Comparison of ENCODE assay signal across 8 cellular contexts in the genomic region with DNA sequence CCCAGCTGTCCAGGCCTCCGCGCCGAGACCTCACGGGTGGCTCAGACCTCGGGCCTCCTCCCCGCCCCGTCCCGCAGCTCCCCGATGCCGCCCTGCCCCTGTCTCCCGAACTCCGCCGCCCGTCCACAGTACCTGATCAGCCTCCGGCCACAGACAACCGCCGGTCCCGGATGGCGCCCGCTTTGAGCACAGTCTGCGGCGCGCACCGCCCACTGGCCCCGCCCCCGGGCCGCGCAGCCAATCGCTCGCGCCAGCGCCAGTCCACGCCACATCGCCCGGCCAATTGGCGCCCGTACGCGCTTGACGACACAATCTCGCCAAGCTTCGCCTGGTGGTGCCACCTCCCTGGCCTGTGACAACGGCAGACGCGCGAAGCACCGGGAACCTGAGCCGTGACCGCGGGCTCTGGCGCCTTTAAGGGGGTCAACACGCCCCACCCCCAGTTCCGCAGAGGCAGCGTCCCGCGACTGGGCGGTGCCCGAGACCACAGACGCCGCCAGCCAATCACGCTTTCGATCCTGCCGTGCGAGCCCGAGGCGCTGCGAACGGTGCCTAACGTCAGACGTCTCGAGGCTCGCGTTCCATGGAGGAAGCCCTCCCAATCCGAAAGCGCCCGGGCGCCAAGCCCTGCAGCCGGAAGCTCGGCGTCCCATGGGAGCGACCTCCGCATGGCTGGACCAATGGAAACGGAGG.
DNase-seq lines count a peak whose midpoint lies in the region; ATAC-seq and TF ChIP-seq lines count a peak whose summit lies in the region.

A gene (minus strand): TSS at position 388 of the 693 bp plus-strand sequence. CDS start 116 bp downstream, at position 272.

- H3K36me3 ChIP-seq in BLaER1: peaks cover 32% of the 10 kb centered on the region

- H3K4me2 ChIP-seq in BLaER1: peak within 1 kb of the TSS; percentile 87

- H3K4me1 ChIP-seq in BLaER1: peaks cover 66% of the 10 kb centered on the region

- TF ChIP-seq CTCF in choroid plexus epithelial cell (conservative IDR thresholded peaks at IDR 0.05; ENCODE audit: low read depth, low read length): no peak

- H4K20me1 ChIP-seq in BLaER1: peaks cover 72% of the 10 kb centered on the region

- DNase-seq in NCI-H524 treated with DMSO at 0.1 percent for 48 hours (lab: John Stamatoyannopoulos, UW) (peak; percentile 66), choroid plexus epithelial cell (ENCODE audit: low read depth) (peak; percentile 100), kidney glomerular epithelial cell (lab: John Stamatoyannopoulos, UW) (peak; percentile 97)
- peak; percentile 93 to 94 for DNase-seq in activated CD4-positive, alpha-beta T cell treated with anti-CD3 and anti-CD28 coated beads for 4 hours
- peak; percentile 93 to 94 for DNase-seq in stimulated activated CD4-positive, alpha-beta T cell treated with anti-CD3 and anti-CD28 coated beads, Interleukin-15, amount 100 ng/mL, for 48 hours (ENCODE audit: low read depth in 2 of 2)

- H3K9me3 ChIP-seq in BLaER1: no peaks in the 10 kb centered on the region

- H3K27me3 ChIP-seq in BLaER1: no peaks in the 10 kb centered on the region

- H3K9ac ChIP-seq in BLaER1: peak within 1 kb of the TSS; percentile 96

- peak within 1 kb of the TSS; percentile 95 for H3K27ac ChIP-seq in BLaER1

- peak; percentile 89 for ATAC-seq in GM19324 (IDR thresholded peaks at IDR 0.05; ENCODE audit: low FRiP score, unreplicated experiment)
- ATAC-seq in HG03460 (IDR thresholded peaks at IDR 0.05; ENCODE audit: unreplicated experiment): peak; percentile 75

- H3K4me3 ChIP-seq in BLaER1 (peak within 1 kb of the TSS; percentile 91), choroid plexus epithelial cell (ENCODE audit: low read depth, low read length) (peak within 1 kb of the TSS; percentile 91)

Comparison
In these comparisons a context has a peak if more than half of its experiments do, and no peak if none do; other contexts are left out.
1. Peak in every context shown above with its lines: DNase-seq, ATAC-seq, H3K4me3 ChIP-seq and H3K27ac ChIP-seq.